In the genomic region with DNA sequence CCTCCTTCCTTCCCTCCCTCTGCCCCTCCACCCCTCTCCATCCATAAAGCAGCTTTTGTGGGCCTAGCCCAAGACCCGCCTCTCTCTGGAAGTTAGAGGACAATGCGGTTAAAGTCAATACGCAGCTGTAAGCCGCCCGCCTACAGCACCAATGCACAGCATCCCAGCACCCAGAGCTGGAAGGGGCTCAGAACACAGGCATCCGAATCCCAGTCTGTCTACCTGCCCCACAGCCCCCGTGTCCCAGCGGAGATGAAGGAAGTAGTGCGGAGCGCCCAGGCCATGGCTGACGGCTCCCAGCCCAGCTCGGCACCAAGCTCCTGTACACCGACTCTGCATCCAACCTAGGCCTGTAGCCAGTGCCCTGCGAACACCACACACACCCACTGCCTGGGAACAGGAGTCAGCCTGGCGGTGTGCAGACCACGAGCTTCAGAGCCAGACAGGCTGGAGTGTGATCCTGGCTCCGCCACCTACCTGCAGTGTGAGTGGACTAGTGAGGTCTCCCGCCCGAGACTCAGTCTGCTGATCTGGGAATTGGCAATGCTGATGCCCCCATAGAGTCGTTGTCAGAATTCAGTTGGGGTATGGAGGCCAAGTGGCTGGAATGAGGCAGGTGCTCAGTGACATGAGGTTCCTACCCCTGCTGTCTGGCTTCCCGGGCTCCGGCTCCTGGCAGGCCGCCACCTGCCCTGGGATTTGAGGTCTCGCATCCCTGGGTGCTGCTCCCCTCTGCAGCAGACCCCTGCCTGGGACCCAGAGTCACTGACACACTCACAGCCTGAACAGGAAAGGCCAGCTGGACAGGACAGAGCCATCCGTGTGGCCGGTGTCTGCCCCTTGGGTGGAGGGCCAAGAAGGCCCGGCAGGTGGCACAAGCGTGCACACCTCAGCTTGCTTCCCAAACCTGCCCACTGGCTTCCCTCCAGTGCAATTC, we compare ENCODE assay signal across 11 cellular contexts. TPM values are rescaled to one million over a fixed set of nuclear protein-coding genes. Genes with fewer than 3 reads are reported as not detected.
A peak's percentile ranks its signal among the peaks of the same experiment; 100 is the strongest.
DNase-seq lines count a peak whose midpoint lies in the region; ATAC-seq and TF ChIP-seq lines count a peak whose summit lies in the region.
"Had no signal": no experiment of that assay in that cellular context is flagged by ENCODE, and none has a peak within 500 bp of the region (broad histone marks: within the 10 kb centered on the region; RNA-seq: fewer than 3 reads in every experiment).

No MANE protein-coding gene starts in this region.

- intact Hi-C loops in breast epithelium (cut with DNase I; ENCODE audit: low total_unique reads), result loop anchor here (2.0 kb wide), 1 partner anchor 76 kb away; no protein-coding TSS in a partner anchor
- intact Hi-C loops in lower lobe of right lung (cut with DNase I), result no loop called here

- peak; percentile 5 for TF ChIP-seq CTCF in HL-60 (IDR thresholded peaks at IDR 0.05; ENCODE audit: insufficient read depth, low read length)
- TF ChIP-seq CTCF in breast epithelium (IDR thresholded peaks at IDR 0.05), result peak in 2 of 3 donors; percentile 24 to 25
- TF ChIP-seq CTCF in lower lobe of right lung (IDR thresholded peaks at IDR 0.05), result no peak
- no peak for TF ChIP-seq CTCF in osteocyte (IDR thresholded peaks at IDR 0.05)

- peaks cover 0 to 26% (median 14%) of the 10 kb centered on the region in 10 experiments; a peak in 14 of 20 replicates for H3K4me1 ChIP-seq in BLaER1 treated with 17β-estradiol and CSF1 and Interleukin-3, amounts not matched to agents 10 nM and 100 nM
- H3K4me1 ChIP-seq in breast epithelium, result no peaks in the 10 kb centered on the region
- H3K4me1 ChIP-seq in lower lobe of right lung, result no peaks in the 10 kb centered on the region
- H3K4me1 ChIP-seq: HAP-1, SJSA1 had no signal

- no peaks in the 10 kb centered on the region; a peak in 1 of 22 replicates for H4K20me1 ChIP-seq in BLaER1 treated with 17β-estradiol and CSF1 and Interleukin-3, amounts not matched to agents 10 nM and 100 nM

- no peak overlapping the region for H3K4me3 ChIP-seq in BLaER1 treated with 17β-estradiol and CSF1 and Interleukin-3, amounts not matched to agents 10 nM and 100 nM
- H3K4me3 ChIP-seq in HL-60 (replicated peaks; ENCODE audit: insufficient read depth, low read length) (no peak overlapping the region), breast epithelium (no peak overlapping the region), lower lobe of right lung (no peak overlapping the region)
- H3K4me3 ChIP-seq: HAP-1, SJSA1 had no signal

- no peak overlapping the region for H3K27ac Mint-ChIP-seq in osteocyte (ENCODE audit: unreplicated experiment)

- no peak overlapping the region for H3K9ac ChIP-seq in BLaER1 treated with 17β-estradiol and CSF1 and Interleukin-3, amounts not matched to agents 10 nM and 100 nM

- no peak overlapping the region for H3K4me3 Mint-ChIP-seq in osteocyte (ENCODE audit: unreplicated experiment)

- H3K36me3 ChIP-seq in BLaER1 treated with 17β-estradiol and CSF1 and Interleukin-3, amounts not matched to agents 10 nM and 100 nM, result no peaks in the 10 kb centered on the region
- no peaks in the 10 kb centered on the region for H3K36me3 ChIP-seq in breast epithelium
- H3K36me3 ChIP-seq in lower lobe of right lung, result no peaks in the 10 kb centered on the region
- H3K36me3 ChIP-seq: HAP-1, SJSA1 had no signal

- H3K4me2 ChIP-seq in BLaER1 treated with 17β-estradiol and CSF1 and Interleukin-3, amounts not matched to agents 10 nM and 100 nM, result peak overlapping the region in 8 of 11 experiments; percentile 1 to 36 (median 16); a peak in 8 of 22 replicates

- no peaks in the 10 kb centered on the region for H3K27me3 ChIP-seq in BLaER1 treated with 17β-estradiol and CSF1 and Interleukin-3, amounts not matched to agents 10 nM and 100 nM
- H3K27me3 ChIP-seq in HL-60 (ENCODE audit: insufficient read depth, poor library complexity, severe bottlenecking) (no peaks in the 10 kb centered on the region), breast epithelium (peaks cover 0 to 9% of the 10 kb centered on the region in 2 donors), lower lobe of right lung (ENCODE audit: low read depth) (peaks cover 10% of the 10 kb centered on the region)
- H3K27me3 ChIP-seq: SJSA1 had no signal

- DNase-seq in HL-60 (ENCODE audit: low read depth in 1 of 2, low spot score in 1 of 2) (no peak), breast epithelium (ENCODE audit: low spot score in 2 of 2) (peak in 1 of 2 donors; percentile 42), lower lobe of right lung (peak; percentile 45), DMS79 treated with DMSO at 0.1 percent for 48 hours (lab: John Stamatoyannopoulos, UW) (no peak), osteocyte (ENCODE audit: extremely low spot score, unreplicated experiment) (no peak), UCSD-AML1 (lab: John Stamatoyannopoulos, UW; ENCODE audit: unreplicated experiment) (no peak), SK-N-DZ (ENCODE audit: low spot score) (no peak)
- DNase-seq: NCI-H1930 had no signal

- no peaks in the 10 kb centered on the region for H3K9me3 Mint-ChIP-seq in osteocyte (ENCODE audit: unreplicated experiment)

- no peaks in the 10 kb centered on the region for H3K9me3 ChIP-seq in BLaER1 treated with 17β-estradiol and CSF1 and Interleukin-3, amounts not matched to agents 10 nM and 100 nM (replicated peaks in 1 of 11)
- H3K9me3 ChIP-seq in breast epithelium (no peaks in the 10 kb centered on the region), lower lobe of right lung (no peaks in the 10 kb centered on the region)
- H3K9me3 ChIP-seq: HAP-1, SJSA1 had no signal

- 0 out of 22 replicates have a peak overlapping the region, but pooled peaks of 1 of the 11 experiments have one; percentile 26 for H3K27ac ChIP-seq in BLaER1 treated with 17β-estradiol and CSF1 and Interleukin-3, amounts not matched to agents 10 nM and 100 nM
- H3K27ac ChIP-seq in HL-60 (replicated peaks), result no peak overlapping the region
- no peak overlapping the region for H3K27ac ChIP-seq in breast epithelium
- no peak overlapping the region for H3K27ac ChIP-seq in lower lobe of right lung
- H3K27ac ChIP-seq: SJSA1 had no signal

- peaks cover 2% of the 10 kb centered on the region for H3K27me3 Mint-ChIP-seq in osteocyte (ENCODE audit: unreplicated experiment)

- ATAC-seq in lower lobe of right lung, result no peak

- H3K4me1 Mint-ChIP-seq in osteocyte (ENCODE audit: unreplicated experiment), result no peaks in the 10 kb centered on the region

- H3K36me3 Mint-ChIP-seq in osteocyte (ENCODE audit: unreplicated experiment), result no peaks in the 10 kb centered on the region

- TF ChIP-seq POLR2A in breast epithelium (IDR thresholded peaks at IDR 0.05), result no peak

RNA-seq across cellular contexts. Expression of a gene that starts 45.1 kb away (rescaled TPM):
- total RNA-seq in breast epithelium (100 to 1,000 TPM; 114 to 267 (median 143) TPM), lower lobe of right lung (139 TPM), osteocyte (70.8 and 78.4 TPM in 2 replicates)
- 72.2 and 74.9 TPM in 2 replicates for polyA plus RNA-seq in SK-N-DZ (2014; cell fraction: cytosol; rRNA removed)
- 58.5 and 68.0 TPM in 2 replicates for polyA plus RNA-seq in SK-N-DZ (2014; cell fraction: nucleus; rRNA removed)

Comparison
In these comparisons a context has a peak if more than half of its experiments do, and no peak if none do; other contexts are left out.
1. CTCF ChIP-seq: peak in HL-60 (single experiment) and breast epithelium (2 of 3); none in lower lobe of right lung (single experiment) and osteocyte (single experiment).